Comparison of ENCODE assay signal across 8 cellular contexts in genomic region chr2:64988420-64989125, GRCh38. TPM values are rescaled to one million over a fixed set of nuclear protein-coding genes. Genes with fewer than 3 reads are reported as not detected.
DNase-seq lines count a peak whose midpoint lies in the region; TF ChIP-seq lines count a peak whose summit lies in the region.

No MANE protein-coding gene starts in this region.

- H3K4me3 ChIP-seq in GM06990 (replicated peaks; ENCODE audit: low read depth, low read length) = peak overlapping the region; percentile 94
- peak overlapping the region; percentile 93 for H3K4me3 ChIP-seq in GM23248
- peak overlapping the region; percentile 86 for H3K4me3 ChIP-seq in rectal smooth muscle tissue (ENCODE audit: low read length)

- peak overlapping the region; percentile 86 for H3K4me2 ChIP-seq in GM23248 (ENCODE audit: unreplicated experiment)

- H2AFZ ChIP-seq in GM23248 = peak overlapping the region; percentile 81

- peak overlapping the region; percentile 100 for H3K9ac ChIP-seq in GM23248
- peak overlapping the region; percentile 74 for H3K9ac ChIP-seq in rectal smooth muscle tissue (ENCODE audit: low read length)

- H3F3A ChIP-seq in GM23248 (ENCODE audit: insufficient read depth) = peaks cover 6% of the 10 kb centered on the region; the same call in 1 of the 2 replicates

- in situ Hi-C loops in GM23248 (cut with MboI) = no loop called here

- no peaks in the 10 kb centered on the region for H3K9me2 ChIP-seq in GM23248 (ENCODE audit: insufficient read depth)

- H3K36me3 ChIP-seq in GM06990 (ENCODE audit: control insufficient read depth, insufficient read depth, low read length) (peaks cover 1% of the 10 kb centered on the region), GM23248 (ENCODE audit: low read depth) (no peaks in the 10 kb centered on the region), rectal smooth muscle tissue (ENCODE audit: control insufficient read depth, insufficient read depth, low read length) (no peaks in the 10 kb centered on the region)

- H3K79me2 ChIP-seq in GM23248 (ENCODE audit: insufficient read depth) = peaks cover 43% of the 10 kb centered on the region

- H3K4me1 ChIP-seq in GM23248 (ENCODE audit: insufficient read depth) (peaks cover 16% of the 10 kb centered on the region; the same call in 1 of the 2 replicates), rectal smooth muscle tissue (ENCODE audit: control insufficient read depth, insufficient read depth, low read length) (no peaks in the 10 kb centered on the region)

- no peaks in the 10 kb centered on the region for H3K9me3 ChIP-seq in GM23248 (ENCODE audit: low read depth)

- H3K27ac ChIP-seq in GM23248 (peak overlapping the region; percentile 100), rectal smooth muscle tissue (ENCODE audit: low read depth, low read length) (peak overlapping the region; percentile 94)

- TF ChIP-seq CTCF in GM06990 (IDR thresholded peaks at IDR 0.05; ENCODE audit: insufficient read depth, low read length, poor library complexity, severe bottlenecking) (no peak), LNCAP (IDR thresholded peaks at IDR 0.05) (peak; percentile 21; the same call in 1 of the 2 replicates)

- peak; percentile 84 for DNase-seq in GM06990 (ENCODE audit: extremely low read depth, insufficient read length)
- peak; percentile 94 for DNase-seq in GM23248
- peak; percentile 82 for DNase-seq in SW480 (ENCODE audit: low spot score)
- DNase-seq in amygdala (lab: John Stamatoyannopoulos, UW) = peak in 44 of 56 donors; percentile 15 to 92 (median 68)
- DNase-seq in hepatic stellate cell (ENCODE audit: low spot score) = peak; percentile 87
- DNase-seq in MV-4-11 (lab: John Stamatoyannopoulos, UW) = no peak

- H3K27me3 ChIP-seq in GM06990 (replicated peaks; ENCODE audit: control insufficient read depth, insufficient read depth, low read length) (no peaks in the 10 kb centered on the region), GM23248 (replicated peaks; ENCODE audit: insufficient read depth) (no peaks in the 10 kb centered on the region), rectal smooth muscle tissue (ENCODE audit: control insufficient read depth, insufficient read depth, low read length) (no peaks in the 10 kb centered on the region)

- 1% methylated on average over 39 to 63 of the region's 65 CpGs for WGBS in GM23248 (ENCODE audit: low coverage in 1 of 2, low lambda C conversion rate in 2 of 2, missing lambda C conversion rate in 2 of 2), 2 experiments

- H4K20me1 ChIP-seq in GM23248 (ENCODE audit: insufficient read depth) = no peaks in the 10 kb centered on the region

RNA-seq across cellular contexts. Expression of gene SLC1A4, which starts 0.6 kb away (rescaled TPM):
- 51.9 and 62.3 TPM in 2 replicates for total RNA-seq in GM23248 (2014; rRNA removed; shearing (Covaris generic))
- 25.6 and 27.4 TPM in 2 replicates for polyA plus RNA-seq in GM23248 (2016; fragmentation: Nextera tagmentation; extraction: Ambion mirVana)
